Comparison of ENCODE assay signal across 21 cellular contexts in the genomic region with DNA sequence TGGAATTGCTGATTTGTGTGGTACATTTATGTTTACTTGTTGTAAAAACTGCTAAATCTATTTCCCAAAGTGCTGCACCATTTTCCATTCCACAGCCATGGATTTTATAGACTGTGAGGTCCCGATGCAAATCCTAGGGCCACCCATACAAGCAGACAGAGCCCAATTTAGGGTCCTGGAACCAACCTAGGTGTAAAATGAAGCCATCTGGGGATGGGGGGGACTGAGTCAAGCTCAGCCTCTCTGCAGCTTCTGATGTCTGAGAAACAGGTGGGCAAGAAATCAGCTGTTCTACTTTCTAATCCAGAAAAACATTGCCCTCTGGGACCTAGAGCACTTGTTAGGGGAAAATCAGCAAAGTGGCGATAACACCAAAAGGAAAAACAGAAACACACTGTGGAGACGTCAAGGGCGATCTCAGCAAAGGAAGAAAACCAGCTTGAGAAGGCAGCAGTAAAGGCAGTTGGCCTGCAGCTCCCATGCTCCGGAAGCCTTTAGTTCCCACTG. TPM values are rescaled to one million over a fixed set of nuclear protein-coding genes. Genes with fewer than 3 reads are reported as not detected.
DNase-seq lines count a peak whose midpoint lies in the region; ATAC-seq and TF ChIP-seq lines count a peak whose summit lies in the region.
"Had no signal": no experiment of that assay in that cellular context is flagged by ENCODE, and none has a peak within 500 bp of the region (broad histone marks: within the 10 kb centered on the region; RNA-seq: fewer than 3 reads in every experiment).

No MANE protein-coding gene starts in this region.

- no peak overlapping the region for H3K9ac ChIP-seq in colonic mucosa (ENCODE audit: low read depth in 2 of 2, low read length in 2 of 2)

- H3K27ac ChIP-seq in gastroesophageal sphincter (peak overlapping the region; percentile 91 to 99 (median 98)), thyroid gland (peak overlapping the region in 2 of 3 donors; percentile 22 to 100), A673 (ENCODE audit: low read depth, low read length, poor library complexity, severe bottlenecking) (no peak overlapping the region), colonic mucosa (no peak overlapping the region)
- H3K27ac ChIP-seq: PC-9 had no signal

- H3K27me3 ChIP-seq in gastroesophageal sphincter (no peaks in the 10 kb centered on the region), thyroid gland (no peaks in the 10 kb centered on the region), A673 (replicated peaks; ENCODE audit: insufficient read depth, low read depth, low read length, poor library complexity) (no peaks in the 10 kb centered on the region), colonic mucosa (no peaks in the 10 kb centered on the region)
- H3K27me3 ChIP-seq: body of pancreas had no signal

- H3K4me1 ChIP-seq in gastroesophageal sphincter (peaks cover 36 to 98% (median 87%) of the 10 kb centered on the region in 3 donors), thyroid gland (peaks cover 63 to 91% of the 10 kb centered on the region in 2 donors), A673 (ENCODE audit: insufficient read depth, low read length, poor library complexity, severe bottlenecking) (peaks cover 5% of the 10 kb centered on the region), colonic mucosa (no peaks in the 10 kb centered on the region)

- intact Hi-C loops in thyroid gland (cut with DNase I): no loop called here
- intact Hi-C loops in A673 (cut with micrococcal nuclease; ENCODE audit: unreplicated experiment): no loop called here
- intact Hi-C loops in colonic mucosa (cut with DNase I): no loop called here

- H3K36me3 Mint-ChIP-seq in brain (peaks cover 7% of the 10 kb centered on the region), nephron progenitor cell (ENCODE audit: low read depth) (peaks cover 7% of the 10 kb centered on the region)
- H3K36me3 Mint-ChIP-seq: stimulated activated effector memory CD8-positive, alpha-beta T cell treated with anti-CD3 and anti-CD28 coated beads, Interleukin-12 subunit alpha, Interleukin-12 subunit beta, amount 100 ng/mL, for 72 hours had no signal

- H3K4me3 Mint-ChIP-seq in brain: no peak overlapping the region
- no peak overlapping the region for H3K4me3 Mint-ChIP-seq in nephron progenitor cell
- no peak overlapping the region for H3K4me3 Mint-ChIP-seq in stimulated activated naive CD8-positive, alpha-beta T cell treated with anti-CD3 and anti-CD28 coated beads, Interleukin-15, amount 100 ng/mL, for 72 hours
- H3K4me3 Mint-ChIP-seq: activated B cell treated with CpG ODN at 0.5 μM for 24 hours; activated CD8-positive, alpha-beta T cell treated with anti-CD3 and anti-CD28 coated beads for 36 hours; activated naive CD8-positive, alpha-beta T cell; activated T-cell treated with anti-CD3 and anti-CD28 coated beads, Interleukin-2, amount 50 U/mL, for 4 hours; dendritic cell treated with granulocyte-macrophage colony-stimulating factor and Interleukin-4, amounts not matched to agents 40 ng/mL and 50 ng/mL, for 4 days; naive B cell; stimulated activated effector memory CD8-positive, alpha-beta T cell treated with anti-CD3 and anti-CD28 coated beads, Interleukin-12 subunit alpha, Interleukin-12 subunit beta, amount 100 ng/mL, for 72 hours had no signal

- 45 to 50% methylated on average over 3 to 4 of the region's 5 CpGs for WGBS in gastroesophageal sphincter (ENCODE audit: low coverage in 1 of 2), 2 donors
- 81 to 84% methylated on average over 5 of the region's 5 CpGs for WGBS in thyroid gland, 2 donors

- H3K27ac Mint-ChIP-seq in brain (peak overlapping the region in 3 of 5 experiments; percentile 5 to 96 (median 36)), nephron progenitor cell (peak overlapping the region; percentile 52)
- H3K27ac Mint-ChIP-seq in stimulated activated naive CD8-positive, alpha-beta T cell treated with anti-CD3 and anti-CD28 coated beads, Interleukin-15, amount 100 ng/mL, for 72 hours: no peak overlapping the region
- H3K27ac Mint-ChIP-seq: activated B cell treated with CpG ODN at 0.5 μM for 24 hours; activated CD8-positive, alpha-beta T cell treated with anti-CD3 and anti-CD28 coated beads for 36 hours; activated naive CD8-positive, alpha-beta T cell; dendritic cell treated with granulocyte-macrophage colony-stimulating factor and Interleukin-4, amounts not matched to agents 40 ng/mL and 50 ng/mL, for 4 days had no signal

- CTCF ChIA-PET in A673 (lab: Charles Lee): no interaction called here

- H3K4me1 Mint-ChIP-seq in brain (peaks cover 60% of the 10 kb centered on the region), nephron progenitor cell (peaks cover 76% of the 10 kb centered on the region)
- H3K4me1 Mint-ChIP-seq in stimulated activated naive CD8-positive, alpha-beta T cell treated with anti-CD3 and anti-CD28 coated beads, Interleukin-15, amount 100 ng/mL, for 72 hours: no peaks in the 10 kb centered on the region

- no peak for DNase-seq in nephron progenitor cell
- DNase-seq in thyroid gland: no peak
- no peak for DNase-seq in A673 (ENCODE audit: low spot score)
- no peak for DNase-seq in colonic mucosa
- no peak for DNase-seq in stimulated activated naive CD8-positive, alpha-beta T cell treated with anti-CD3 and anti-CD28 coated beads, Interleukin-15, amount 100 ng/mL, for 72 hours
- DNase-seq: activated B cell treated with CpG ODN at 0.5 μM for 24 hours; activated CD8-positive, alpha-beta T cell treated with anti-CD3 and anti-CD28 coated beads for 36 hours; activated T-cell treated with anti-CD3 and anti-CD28 coated beads, Interleukin-2, amount 50 U/mL, for 4 hours; AML-193; erythroblast; naive B cell; NCI-H82; PC-9; stimulated activated CD4-positive, alpha-beta T cell treated with anti-CD3 and anti-CD28 coated beads, Interleukin-15, amount 100 ng/mL, for 24 hours had no signal

- ATAC-seq in gastroesophageal sphincter (no peak), HG02798 (IDR thresholded peaks at IDR 0.05; ENCODE audit: poor library complexity, unreplicated experiment) (no peak)
- ATAC-seq in stimulated activated naive CD8-positive, alpha-beta T cell treated with anti-CD3 and anti-CD28 coated beads, Interleukin-15, amount 100 ng/mL, for 72 hours: no peak
- ATAC-seq: activated CD8-positive, alpha-beta T cell treated with anti-CD3 and anti-CD28 coated beads for 36 hours; activated T-cell treated with anti-CD3 and anti-CD28 coated beads, Interleukin-2, amount 50 U/mL, for 4 hours; body of pancreas; stimulated activated effector memory CD8-positive, alpha-beta T cell treated with anti-CD3 and anti-CD28 coated beads, Interleukin-12 subunit alpha, Interleukin-12 subunit beta, amount 100 ng/mL, for 72 hours had no signal

- no peaks in the 10 kb centered on the region for H3K9me3 ChIP-seq in gastroesophageal sphincter
- H3K9me3 ChIP-seq in thyroid gland: no peaks in the 10 kb centered on the region
- H3K9me3 ChIP-seq in A673 (ENCODE audit: low read depth, low read length, poor library complexity, severe bottlenecking): no peaks in the 10 kb centered on the region
- H3K9me3 ChIP-seq in colonic mucosa: no peaks in the 10 kb centered on the region
- H3K9me3 ChIP-seq: body of pancreas had no signal

- BruUV-seq in A673 (replicated peaks; lab: Mats Ljungman, UMichigan): no TSS peak

- H3K9me3 Mint-ChIP-seq in brain (peaks cover under 1 to 7% (median 5%) of the 10 kb centered on the region in 5 experiments), nephron progenitor cell (peaks cover 7% of the 10 kb centered on the region)
- H3K9me3 Mint-ChIP-seq in stimulated activated naive CD8-positive, alpha-beta T cell treated with anti-CD3 and anti-CD28 coated beads, Interleukin-15, amount 100 ng/mL, for 72 hours: peaks cover under 1 to 7% of the 10 kb centered on the region in 2 donors
- H3K9me3 Mint-ChIP-seq: activated T-cell treated with anti-CD3 and anti-CD28 coated beads, Interleukin-2, amount 50 U/mL, for 4 hours; dendritic cell treated with granulocyte-macrophage colony-stimulating factor and Interleukin-4, amounts not matched to agents 40 ng/mL and 50 ng/mL, for 4 days had no signal

- H3K27me3 Mint-ChIP-seq in brain: peaks cover 3% of the 10 kb centered on the region
- no peaks in the 10 kb centered on the region for H3K27me3 Mint-ChIP-seq in nephron progenitor cell (ENCODE audit: low read depth, poor library complexity)
- no peaks in the 10 kb centered on the region for H3K27me3 Mint-ChIP-seq in stimulated activated naive CD8-positive, alpha-beta T cell treated with anti-CD3 and anti-CD28 coated beads, Interleukin-15, amount 100 ng/mL, for 72 hours
- H3K27me3 Mint-ChIP-seq: activated B cell treated with CpG ODN at 0.5 μM for 24 hours; activated CD8-positive, alpha-beta T cell treated with anti-CD3 and anti-CD28 coated beads for 36 hours; activated naive CD8-positive, alpha-beta T cell; dendritic cell treated with granulocyte-macrophage colony-stimulating factor and Interleukin-4, amounts not matched to agents 40 ng/mL and 50 ng/mL, for 4 days; naive B cell had no signal

- no peak for TF ChIP-seq POLR2A in gastroesophageal sphincter (IDR thresholded peaks at IDR 0.05)
- TF ChIP-seq POLR2A in thyroid gland (IDR thresholded peaks at IDR 0.05): no peak

- H3K36me3 ChIP-seq in gastroesophageal sphincter: no peaks in the 10 kb centered on the region
- H3K36me3 ChIP-seq in thyroid gland: no peaks in the 10 kb centered on the region
- H3K36me3 ChIP-seq in A673 (ENCODE audit: insufficient read depth, low read length, poor library complexity, severe bottlenecking): no peaks in the 10 kb centered on the region
- no peaks in the 10 kb centered on the region for H3K36me3 ChIP-seq in colonic mucosa

- POLR2A ChIA-PET in A673 (lab: Charles Lee; ENCODE audit: low non-redundant PET): interaction anchor here (0.5 kb wide), 1 partner anchor 164 kb away, joined by 16 read pairs; no protein-coding TSS in a partner anchor

- H3K4me3 ChIP-seq in gastroesophageal sphincter: no peak overlapping the region
- H3K4me3 ChIP-seq in thyroid gland (replicated peaks in 1 of 3): no peak overlapping the region
- H3K4me3 ChIP-seq in A673 (ENCODE audit: low read depth, low read length, poor library complexity, severe bottlenecking): no peak overlapping the region
- H3K4me3 ChIP-seq in colonic mucosa: no peak overlapping the region
- H3K4me3 ChIP-seq: body of pancreas, PC-9 had no signal

- TF ChIP-seq EP300 in gastroesophageal sphincter (IDR thresholded peaks at IDR 0.05): no peak

- TF ChIP-seq CTCF in brain (conservative IDR thresholded peaks at IDR 0.05) (no peak), gastroesophageal sphincter (IDR thresholded peaks at IDR 0.05) (no peak), nephron progenitor cell (IDR thresholded peaks at IDR 0.05) (no peak), thyroid gland (IDR thresholded peaks at IDR 0.05) (no peak), A673 (conservative IDR thresholded peaks at IDR 0.05; ENCODE audit: low read depth, low read length) (no peak), colonic mucosa (IDR thresholded peaks at IDR 0.05) (no peak)

RNA-seq across cellular contexts. Expression of gene HS1BP3, which starts 38.0 kb away (rescaled TPM):
- polyA plus RNA-seq in brain (ENCODE audit: insufficient read depth, low read depth, low replicate concordance): 46.7 TPM
- total RNA-seq in gastroesophageal sphincter: 10 to 100 TPM; 42.8 to 89.1 (median 61.4) TPM
- total RNA-seq in thyroid gland: 10 to 100 TPM; 30.8 to 42.7 (median 41.7) TPM
- 12.6 and 13.2 TPM in 2 replicates for total RNA-seq in A673 (2021)
- total RNA-seq in colonic mucosa: 10 to 100 TPM; 21.2 to 21.5 TPM

RNA-seq across cellular contexts. Expression of gene GDF7, which starts 54.1 kb away (rescaled TPM):
- polyA plus RNA-seq in brain (ENCODE audit: insufficient read depth, low read depth, low replicate concordance): 0.10 TPM
- 10 to 100 TPM in 3 of 4 donors, 1 to 10 TPM in 1; 1.2 to 19.9 (median 15.3) TPM for total RNA-seq in gastroesophageal sphincter
- total RNA-seq in thyroid gland: under 1 TPM; under 0.01 to 0.42 (median 0.13) TPM
- not detected in 2 replicates for total RNA-seq in A673 (2021)
- total RNA-seq in colonic mucosa: under 1 TPM; 0.05 to 0.11 TPM
- total RNA-seq: activated CD8-positive, alpha-beta T cell treated with anti-CD3 and anti-CD28 coated beads for 36 hours had no signal

Comparison
In these comparisons a context has a peak if more than half of its experiments do, and no peak if none do; other contexts are left out.
1. H3K27ac Mint-ChIP-seq: peak in brain (3 of 5) and nephron progenitor cell (single experiment); none in stimulated activated naive CD8-positive, alpha-beta T cell treated with anti-CD3 and anti-CD28 coated beads, Interleukin-15, amount 100 ng/mL, for 72 hours (0 of 2).
2. H3K27ac ChIP-seq: peak in gastroesophageal sphincter (4 of 4) and thyroid gland (2 of 3); none in A673 (single experiment) and colonic mucosa (single experiment).